ENCODE assay signal across 12 cellular contexts in the genomic region with DNA sequence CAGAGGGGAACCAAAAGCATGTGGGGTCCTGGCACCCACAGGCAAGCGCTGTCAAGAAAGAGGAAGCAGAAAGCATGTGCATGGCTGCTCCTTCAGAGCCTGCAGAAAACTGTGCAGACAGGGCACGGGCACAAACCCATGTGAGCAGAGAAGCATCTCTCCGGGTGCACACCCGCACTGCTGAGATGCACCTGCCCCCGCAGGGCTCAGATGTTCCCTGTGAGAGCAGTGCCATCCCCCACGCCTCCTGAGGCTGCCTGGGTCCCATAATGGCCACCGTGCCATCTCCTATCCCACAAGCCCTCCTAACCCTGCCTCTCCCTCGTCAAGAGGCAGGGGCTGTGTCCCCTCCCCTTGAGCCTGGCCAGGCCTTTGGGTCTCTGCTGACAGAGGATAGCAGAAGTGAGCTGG. TPM values are rescaled to one million over a fixed set of nuclear protein-coding genes. Genes with fewer than 3 reads are reported as not detected.
DNase-seq lines count a peak whose midpoint lies in the region; ATAC-seq, FAIRE-seq and TF ChIP-seq lines count a peak whose summit lies in the region.
"Had no signal": no experiment of that assay in that cellular context is flagged by ENCODE, and none has a peak within 500 bp of the region (broad histone marks: within the 10 kb centered on the region; RNA-seq: fewer than 3 reads in every experiment).

No MANE protein-coding gene starts in this region.

- H2AFZ ChIP-seq in OCI-LY7 (ENCODE audit: low read length), result peak overlapping the region; percentile 29; the same call in 1 of the 2 replicates

- no peaks in the 10 kb centered on the region for H3K9me2 ChIP-seq in OCI-LY7 (ENCODE audit: insufficient read depth, low read length)

- H3K36me3 ChIP-seq in OCI-LY7 (ENCODE audit: insufficient read depth, low read length), result no peaks in the 10 kb centered on the region
- no peaks in the 10 kb centered on the region for H3K36me3 ChIP-seq in mucosa of descending colon (ENCODE audit: low read depth)

- peak overlapping the region; percentile 60 for H3K4me3 ChIP-seq in OCI-LY7 (ENCODE audit: low read depth, low read length, poor library complexity, severe bottlenecking)
- no peak overlapping the region for H3K4me3 ChIP-seq in mucosa of descending colon
- H3K4me3 ChIP-seq: coronary artery, SK-N-MC had no signal

- peak overlapping the region; percentile 99 for H3K27ac ChIP-seq in OCI-LY7 (ENCODE audit: low read depth, low read length, poor library complexity, severe bottlenecking)
- H3K27ac ChIP-seq: SK-N-MC had no signal

- H3K4me2 ChIP-seq in OCI-LY7 (ENCODE audit: low read length), result peak overlapping the region; percentile 84

- H3K4me1 ChIP-seq in OCI-LY7 (ENCODE audit: insufficient read depth, low read length, poor library complexity, severe bottlenecking) (peaks cover 71% of the 10 kb centered on the region), mucosa of descending colon (ENCODE audit: low read depth) (no peaks in the 10 kb centered on the region)

- no TSS peak for BruUV-seq in OCI-LY7 (replicated peaks; lab: Mats Ljungman, UMichigan)

- DNase-seq in GM10248 (ENCODE audit: extremely low spot score) (peak; percentile 66), OCI-LY7 (ENCODE audit: low spot score) (peak; percentile 89), mucosa of descending colon (peak in 1 of 3 donors; percentile 21), NCI-H1092 treated with DMSO at 0.1 percent for 48 hours (lab: John Stamatoyannopoulos, UW) (no peak), activated gamma-delta T cell treated with Interleukin-2 at 50 U/mL for 16 hours (no peak), D721Med (ENCODE audit: insufficient read length, low spot score) (no peak)
- no peak for DNase-seq in stimulated activated CD4-positive, alpha-beta T cell treated with anti-CD3 and anti-CD28 coated beads, Interleukin-12 subunit alpha, Interleukin-12 subunit beta, amount 100 ng/mL, for 4 hours
- DNase-seq: activated T-cell treated with anti-CD3 and anti-CD28 coated beads, Interleukin-2, amount 50 U/mL, for 24 hours; HCEC 1CT had no signal

- CTCF ChIA-PET in GM10248 (lab: Yijun Ruan, JAX) (interaction anchor here (1.0 to 1.9 kb wide), 4 partner anchors 13 to 66 kb away, joined by 3 to 9 read pairs (median 4); no protein-coding TSS in a partner anchor), OCI-LY7 (lab: Charles Lee; ENCODE audit: unreplicated experiment) (interaction anchor here (1.1 to 1.3 kb wide), 2 partner anchors 24 to 65 kb away, joined by 3 to 5 read pairs; no protein-coding TSS in a partner anchor)

- no peak for FAIRE-seq in D721Med (lab: Jason Lieb, UNC)

- TF ChIP-seq CTCF in GM10248 (IDR thresholded peaks at IDR 0.05; ENCODE audit: control extremely low read depth, extremely low read depth, low read depth, missing control alignments) (no peak), OCI-LY7 (conservative IDR thresholded peaks at IDR 0.05; ENCODE audit: low read length) (no peak), mucosa of descending colon (IDR thresholded peaks at IDR 0.05) (no peak), D721Med (IDR thresholded peaks at IDR 0.05; ENCODE audit: insufficient read depth, missing control alignments) (no peak)

- intact Hi-C loops in OCI-LY7 (cut with micrococcal nuclease; ENCODE audit: unreplicated experiment) (loop anchor here (2.0 kb wide), 1 partner anchor 96 kb away; the partner anchor contains the start of gene SIVA1), mucosa of descending colon (cut with DNase I, micrococcal nuclease) (no loop called here)

- POLR2A ChIA-PET in GM10248 (lab: Yijun Ruan, JAX) (no interaction called here), OCI-LY7 (lab: Charles Lee) (interaction anchor here (0.7 to 2.2 kb wide), 12 partner anchors 9 to 519 kb away, joined by 3 to 12 read pairs (median 7); partner anchors contain the start of gene SIVA1)

- no peaks in the 10 kb centered on the region for H4K20me1 ChIP-seq in OCI-LY7 (ENCODE audit: insufficient read depth, low read length)

- H3K9me3 ChIP-seq in OCI-LY7 (ENCODE audit: low read length) (peaks cover 6% of the 10 kb centered on the region; the same call in 1 of the 2 replicates), mucosa of descending colon (no peaks in the 10 kb centered on the region)

- ATAC-seq in GM21576 (IDR thresholded peaks at IDR 0.05; ENCODE audit: unreplicated experiment) (peak; percentile 30), mucosa of descending colon (peak; percentile 60)

- H3K79me2 ChIP-seq in OCI-LY7 (ENCODE audit: insufficient read depth, low read depth, low read length), result no peaks in the 10 kb centered on the region

RNA-seq across cellular contexts. Expression of gene INF2, which starts 32.3 kb away (rescaled TPM):
- total RNA-seq in OCI-LY7 (2014; rRNA removed; shearing (Covaris generic)), result 32.7 and 39.4 TPM in 2 replicates
- total RNA-seq in OCI-LY7 (2022) (43.4 and 51.6 TPM in 2 replicates), mucosa of descending colon (100 to 1,000 TPM; 132 to 216 (median 176) TPM)

RNA-seq across cellular contexts. Expression of gene TMEM179, which starts 52.5 kb away (rescaled TPM):
- not detected in 2 replicates for total RNA-seq in OCI-LY7 (2014; rRNA removed; shearing (Covaris generic))
- total RNA-seq in OCI-LY7 (2022), result not detected in 2 replicates
- total RNA-seq in mucosa of descending colon, result 1 to 10 TPM in 1 of 3 donors, under 1 TPM in 2; 0.64 to 8.4 (median 0.82) TPM

Comparison
In these comparisons a context has a peak if more than half of its experiments do, and no peak if none do; other contexts are left out.
1. DNase-seq: peak in GM10248 (single experiment) and OCI-LY7 (single experiment); none in NCI-H1092 treated with DMSO at 0.1 percent for 48 hours (single experiment), activated gamma-delta T cell treated with Interleukin-2 at 50 U/mL for 16 hours (single experiment), stimulated activated CD4-positive, alpha-beta T cell treated with anti-CD3 and anti-CD28 coated beads, Interleukin-12 subunit alpha, Interleukin-12 subunit beta, amount 100 ng/mL, for 4 hours (single experiment) and D721Med (single experiment).